18 cellular contexts compared by ENCODE assay signal in genomic region chr5:177405805-177406204, GRCh38. TPM values are rescaled to one million over a fixed set of nuclear protein-coding genes. Genes with fewer than 3 reads are reported as not detected.
DNase-seq lines count a peak whose midpoint lies in the region; ATAC-seq, FAIRE-seq and TF ChIP-seq lines count a peak whose summit lies in the region.
"Had no signal": no experiment of that assay in that cellular context is flagged by ENCODE, and none has a peak within 500 bp of the region (broad histone marks: within the 10 kb centered on the region; RNA-seq: fewer than 3 reads in every experiment).

No MANE protein-coding gene starts in this region.

- no peak for ATAC-seq in effector memory CD8-positive, alpha-beta T cell (replicated peaks)
- ATAC-seq in HG02981 (IDR thresholded peaks at IDR 0.05; ENCODE audit: unreplicated experiment): no peak
- ATAC-seq: naive thymus-derived CD8-positive, alpha-beta T cell had no signal

- peak overlapping the region in 1 of 2 donors; percentile 41 for H3K27ac Mint-ChIP-seq in effector memory CD8-positive, alpha-beta T cell
- H3K27ac Mint-ChIP-seq: activated naive CD8-positive, alpha-beta T cell had no signal

- peak overlapping the region in 1 of 8 donors; percentile 37 for H3K4me3 ChIP-seq in spleen

- no peaks in the 10 kb centered on the region for H3K9me3 Mint-ChIP-seq in effector memory CD8-positive, alpha-beta T cell
- H3K9me3 Mint-ChIP-seq: naive thymus-derived CD8-positive, alpha-beta T cell had no signal

- H3K27me3 Mint-ChIP-seq in effector memory CD8-positive, alpha-beta T cell: no peaks in the 10 kb centered on the region
- H3K27me3 Mint-ChIP-seq: activated naive CD8-positive, alpha-beta T cell had no signal

- peaks cover 0 to 34% (median 30%) of the 10 kb centered on the region in 7 donors for H3K27me3 ChIP-seq in spleen (replicated peaks in 1 of 7)

- H3K9me3 ChIP-seq in spleen: no peaks in the 10 kb centered on the region

- peak in 10 of 11 experiments; percentile 17 to 74 (median 52) for TF ChIP-seq CTCF in spleen (IDR thresholded peaks at IDR 0.05 in 8 of 11, conservative IDR thresholded peaks at IDR 0.05 in 3 of 11)

- intact Hi-C loops in spleen (cut with DNase I; ENCODE audit: low total_unique reads): no loop called here

- no peak for TF ChIP-seq POLR2A in spleen (IDR thresholded peaks at IDR 0.05)

- H3K4me3 Mint-ChIP-seq in effector memory CD8-positive, alpha-beta T cell: peak overlapping the region; percentile 85 to 87

- H3K36me3 ChIP-seq in spleen: no peaks in the 10 kb centered on the region

- peaks cover 33 to 59% (median 46%) of the 10 kb centered on the region in 6 donors for H3K4me1 ChIP-seq in spleen

- no peak for DNase-seq in GM19239 (ENCODE audit: insufficient read length, low spot score)
- DNase-seq in NOMO-1 treated with DMSO at 0.1 percent for 48 hours (lab: John Stamatoyannopoulos, UW; ENCODE audit: unreplicated experiment): peak; percentile 89
- no peak for DNase-seq in effector memory CD8-positive, alpha-beta T cell
- DNase-seq in spleen: peak; percentile 93
- no peak for DNase-seq in stimulated activated CD4-positive, alpha-beta T cell treated with anti-CD3 and anti-CD28 coated beads, Interleukin-1b, Interleukin-23, amount 100 ng/mL, for 48 hours
- DNase-seq in amygdala (lab: John Stamatoyannopoulos, UW): no peak
- DNase-seq: activated CD8-positive, alpha-beta memory T cell treated with anti-CD3 and anti-CD28 coated beads, Interleukin-2, amount 50 U/mL, for 4 hours; HCEC 1CT; naive thymus-derived CD8-positive, alpha-beta T cell; NCI-H1092 treated with DMSO at 0.1 percent for 48 hours; NCI-H446; T1000 had no signal

- peak; percentile 23 for FAIRE-seq in GM19239 (lab: Jason Lieb, UNC)

- WGBS in spleen, 5 donors: 8 to 59% (median 35%) methylated on average over 3 to 5 of the region's 5 CpGs

- H3K4me1 Mint-ChIP-seq in effector memory CD8-positive, alpha-beta T cell (ENCODE audit: low read depth in 2 of 2): peaks cover 46 to 50% of the 10 kb centered on the region in 2 donors

- H3K36me3 Mint-ChIP-seq in effector memory CD8-positive, alpha-beta T cell (ENCODE audit: insufficient read depth): peaks cover 6% of the 10 kb centered on the region
- H3K36me3 Mint-ChIP-seq: activated naive CD8-positive, alpha-beta T cell; naive thymus-derived CD8-positive, alpha-beta T cell had no signal

- H3K27ac ChIP-seq in spleen: peak overlapping the region in 7 of 8 donors; percentile 11 to 84 (median 58)

RNA-seq across cellular contexts. Expression of gene F12, which starts 3.6 kb away (rescaled TPM):
- total RNA-seq in spleen: 1 to 10 TPM in 3 of 7 donors, under 1 TPM in 4; 0.60 to 1.7 (median 0.94) TPM
- polyA plus RNA-seq in spleen: 1 to 10 TPM; 1.1 to 2.3 (median 1.3) TPM
- total RNA-seq: naive thymus-derived CD8-positive, alpha-beta T cell had no signal

RNA-seq across cellular contexts. Expression of gene PFN3, which starts 5.3 kb away (rescaled TPM):
- total RNA-seq in spleen: not detected
- not detected for polyA plus RNA-seq in spleen
- total RNA-seq: chondrocyte; glomerular endothelial cell; kidney epithelial cell; naive thymus-derived CD8-positive, alpha-beta T cell; sciatic nerve had no signal
- polyA plus RNA-seq: naive thymus-derived CD8-positive, alpha-beta T cell had no signal

RNA-seq across cellular contexts. Expression of gene GRK6, which starts 20.7 kb away (rescaled TPM):
- total RNA-seq in spleen: 100 to 1,000 TPM; 114 to 170 (median 149) TPM
- polyA plus RNA-seq in spleen: 10 to 100 TPM; 45.7 to 75.9 (median 55.3) TPM

RNA-seq across cellular contexts. Expression of gene SLC34A1, which starts 21.6 kb away (rescaled TPM):
- under 1 TPM in 5 of 7 donors, not detected in 2; 0.13 to 0.77 (median 0.19) TPM for total RNA-seq in spleen
- polyA plus RNA-seq in spleen: under 1 TPM in 2 of 3 donors, not detected in 1; 0.02 to 0.06 TPM
- total RNA-seq: chondrocyte, glomerular endothelial cell, kidney epithelial cell, sciatic nerve had no signal
- polyA plus RNA-seq: naive thymus-derived CD8-positive, alpha-beta T cell had no signal

RNA-seq across cellular contexts. Expression of gene PRR7, which starts 40.8 kb away (rescaled TPM):
- 1 to 10 TPM in 6 of 7 donors, not detected in 1; 2.6 to 5.3 (median 4.7) TPM for total RNA-seq in spleen
- polyA plus RNA-seq in spleen: 1 to 10 TPM; 1.7 to 5.7 (median 3.9) TPM

Comparison
In these comparisons a context has a peak if more than half of its experiments do, and no peak if none do; other contexts are left out.
1. DNase-seq: peak in NOMO-1 treated with DMSO at 0.1 percent for 48 hours (single experiment) and spleen (single experiment); none in GM19239 (single experiment), effector memory CD8-positive, alpha-beta T cell (0 of 3), stimulated activated CD4-positive, alpha-beta T cell treated with anti-CD3 and anti-CD28 coated beads, Interleukin-1b, Interleukin-23, amount 100 ng/mL, for 48 hours (single experiment) and amygdala (0 of 56).